8 cellular contexts compared by ENCODE assay signal in genomic region chr4:169024762-169025161, GRCh38. TPM values are rescaled to one million over a fixed set of nuclear protein-coding genes. Genes with fewer than 3 reads are reported as not detected.
A peak's percentile ranks its signal among the peaks of the same experiment; 100 is the strongest.
DNase-seq lines count a peak whose midpoint lies in the region; ATAC-seq and TF ChIP-seq lines count a peak whose summit lies in the region.

No MANE protein-coding gene starts in this region.

- TF ChIP-seq POLR2A in body of pancreas (IDR thresholded peaks at IDR 0.05), result no peak

- TF ChIP-seq CTCF in HFFc6 (IDR thresholded peaks at IDR 0.05), result peak; percentile 76
- peak in 6 of 7 experiments; percentile 30 to 60 (median 52) for TF ChIP-seq CTCF in body of pancreas (IDR thresholded peaks at IDR 0.05)

- H3K4me3 Mint-ChIP-seq in stimulated activated naive CD8-positive, alpha-beta T cell treated with anti-CD3 and anti-CD28 coated beads, Interleukin-15, amount 100 ng/mL, for 72 hours, result no peak overlapping the region
- H3K4me3 Mint-ChIP-seq in HFFc6, result no peak overlapping the region

- peak; percentile 57 for ATAC-seq in stimulated activated naive CD8-positive, alpha-beta T cell treated with anti-CD3 and anti-CD28 coated beads, Interleukin-15, amount 100 ng/mL, for 72 hours
- ATAC-seq in stimulated activated naive CD8-positive, alpha-beta T cell treated with anti-CD3 and anti-CD28 coated beads, Interleukin-15, Interleukin-2, amounts not matched to agents 100 U/mL and 50 U/mL, for 24 hours, result no peak
- ATAC-seq in body of pancreas (peak; percentile 68), left lobe of liver (peak; percentile 95)

- H3K27ac Mint-ChIP-seq in stimulated activated naive CD8-positive, alpha-beta T cell treated with anti-CD3 and anti-CD28 coated beads, Interleukin-15, amount 100 ng/mL, for 72 hours, result no peak overlapping the region
- H3K27ac Mint-ChIP-seq in HFFc6, result no peak overlapping the region

- no peaks in the 10 kb centered on the region for H3K4me1 ChIP-seq in body of pancreas

- H3K9me3 ChIP-seq in body of pancreas, result no peaks in the 10 kb centered on the region

- intact Hi-C loops in body of pancreas (cut with DNase I), result no loop called here

- peaks cover 23% of the 10 kb centered on the region for H3K27me3 Mint-ChIP-seq in stimulated activated naive CD8-positive, alpha-beta T cell treated with anti-CD3 and anti-CD28 coated beads, Interleukin-15, amount 100 ng/mL, for 72 hours
- H3K27me3 Mint-ChIP-seq in HFFc6 (ENCODE audit: insufficient read depth), result no peaks in the 10 kb centered on the region; the same call in 1 of the 2 replicates

- no peaks in the 10 kb centered on the region for H3K4me1 Mint-ChIP-seq in stimulated activated naive CD8-positive, alpha-beta T cell treated with anti-CD3 and anti-CD28 coated beads, Interleukin-15, amount 100 ng/mL, for 72 hours
- H3K4me1 Mint-ChIP-seq in HFFc6 (ENCODE audit: low read depth), result peaks cover 29% of the 10 kb centered on the region

- H3K36me3 Mint-ChIP-seq in HFFc6 (ENCODE audit: low read depth), result no peaks in the 10 kb centered on the region

- H3K27me3 ChIP-seq in body of pancreas, result no peaks in the 10 kb centered on the region

- no peaks in the 10 kb centered on the region for H3K9me3 Mint-ChIP-seq in stimulated activated naive CD8-positive, alpha-beta T cell treated with anti-CD3 and anti-CD28 coated beads, Interleukin-15, amount 100 ng/mL, for 72 hours
- H3K9me3 Mint-ChIP-seq in HFFc6, result no peaks in the 10 kb centered on the region

- H3K36me3 ChIP-seq in body of pancreas (replicated peaks in 1 of 2; ENCODE audit: insufficient read depth in 1 of 2, low read depth in 2 of 2), result no peaks in the 10 kb centered on the region

- no peak for DNase-seq in stimulated activated naive CD8-positive, alpha-beta T cell treated with anti-CD3 and anti-CD28 coated beads, Interleukin-15, amount 100 ng/mL, for 72 hours
- DNase-seq in stimulated activated naive CD8-positive, alpha-beta T cell treated with anti-CD3 and anti-CD28 coated beads, Interleukin-15, Interleukin-2, amounts not matched to agents 100 U/mL and 50 U/mL, for 24 hours, result no peak
- DNase-seq in HFFc6 (peak; percentile 30), MV-4-11 (lab: John Stamatoyannopoulos, UW) (peak; percentile 36), body of pancreas (no peak), left lobe of liver (ENCODE audit: low spot score) (no peak), NCI-H524 treated with DMSO at 0.1 percent for 48 hours (lab: John Stamatoyannopoulos, UW) (no peak)
- DNase-seq in activated CD4-positive, CD25-positive, alpha-beta regulatory T cell (lab: John Stamatoyannopoulos, UW), result no peak

- 21 to 25% methylated on average over 2 of the region's 2 CpGs for WGBS in body of pancreas, 2 donors

- no peak overlapping the region for H3K27ac ChIP-seq in body of pancreas

- no peak overlapping the region for H3K4me3 ChIP-seq in body of pancreas

RNA-seq across cellular contexts. Expression of gene CBR4, which starts 14.7 kb away (rescaled TPM):
- total RNA-seq in HFFc6 (2021; fragmentation: NEBNext Ultra II Directional; extraction: Animal tissue kit (Norgen Biotek cat#: 25700)), result 10 to 100 TPM in 2 of 6 experiments, 1 to 10 TPM in 4; 8.3 to 10.4 (median 9.8) TPM
- total RNA-seq in body of pancreas (10 to 100 TPM; 24.1 to 24.4 TPM), left lobe of liver (39.1 TPM)

Comparison
In these comparisons a context has a peak if more than half of its experiments do, and no peak if none do; other contexts are left out.
1. DNase-seq: peak in HFFc6 (single experiment) and MV-4-11 (single experiment); none in stimulated activated naive CD8-positive, alpha-beta T cell treated with anti-CD3 and anti-CD28 coated beads, Interleukin-15, amount 100 ng/mL, for 72 hours (0 of 2), stimulated activated naive CD8-positive, alpha-beta T cell treated with anti-CD3 and anti-CD28 coated beads, Interleukin-15, Interleukin-2, amounts not matched to agents 100 U/mL and 50 U/mL, for 24 hours (single experiment), body of pancreas (0 of 4), left lobe of liver (single experiment), activated CD4-positive, CD25-positive, alpha-beta regulatory T cell (0 of 4) and NCI-H524 treated with DMSO at 0.1 percent for 48 hours (single experiment).